8 cellular contexts compared by ENCODE assay signal in the genomic region with DNA sequence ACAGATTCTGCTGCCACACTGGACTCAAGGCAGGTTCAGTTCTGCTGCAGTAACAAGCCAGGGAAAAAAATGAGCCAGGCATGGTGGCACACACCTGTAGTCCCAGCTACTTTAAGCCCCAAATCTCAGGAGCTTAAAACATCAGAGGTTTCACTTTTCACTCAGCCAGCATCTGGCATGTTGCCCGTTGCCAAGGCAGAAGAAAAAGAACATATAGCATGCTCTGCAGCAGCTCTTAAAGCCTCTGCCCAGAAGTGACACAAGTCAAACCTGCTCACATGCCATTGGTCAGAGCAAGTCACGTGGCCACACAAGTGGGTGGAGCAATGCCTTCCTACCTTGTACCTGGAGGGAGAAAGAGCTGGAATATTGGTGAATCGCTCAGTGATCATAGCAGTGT. TPM values are rescaled to one million over a fixed set of nuclear protein-coding genes. Genes with fewer than 3 reads are reported as not detected.
A peak's percentile ranks its signal among the peaks of the same experiment; 100 is the strongest.
DNase-seq lines count a peak whose midpoint lies in the region; ATAC-seq lines count a peak whose summit lies in the region.

No MANE protein-coding gene starts in this region.

- H2BK120ac ChIP-seq in mesendoderm (ENCODE audit: low read depth, low read length) = no peak overlapping the region

- peak overlapping the region; percentile 63 for H3K4me3 Mint-ChIP-seq in activated CD4-positive, alpha-beta memory T cell treated with anti-CD3 and anti-CD28 coated beads for 36 hours
- H3K4me3 Mint-ChIP-seq in stimulated activated naive CD8-positive, alpha-beta T cell treated with anti-CD3 and anti-CD28 coated beads, Interleukin-15, Interleukin-2, amounts not matched to agents 100 ng/mL and 50 ng/mL, for 24 hours = peak overlapping the region; percentile 40

- H3K23ac ChIP-seq in mesendoderm (ENCODE audit: low read length) = no peak overlapping the region

- no peaks in the 10 kb centered on the region for H3K79me2 ChIP-seq in mesendoderm (ENCODE audit: control insufficient read depth, insufficient read depth, low read length)

- peaks cover 2% of the 10 kb centered on the region for H3K9me3 Mint-ChIP-seq in activated CD4-positive, alpha-beta memory T cell treated with anti-CD3 and anti-CD28 coated beads for 36 hours
- no peaks in the 10 kb centered on the region for H3K9me3 Mint-ChIP-seq in stimulated activated naive CD8-positive, alpha-beta T cell treated with anti-CD3 and anti-CD28 coated beads, Interleukin-15, Interleukin-2, amounts not matched to agents 100 ng/mL and 50 ng/mL, for 24 hours

- CTCF ChIA-PET in activated CD4-positive, alpha-beta memory T cell treated with anti-CD3 and anti-CD28 coated beads for 36 hours (lab: Charles Lee) = interaction anchor here (0.9 to 8.2 kb wide), 6 partner anchors 8 to 119 kb away, joined by 3 to 115 read pairs (median 7); partner anchors contain the start of gene ADGRE5

- DNase-seq in EH (ENCODE audit: low read depth) = peak; percentile 76
- peak; percentile 12 for DNase-seq in NCI-H446 treated with DMSO at 0.1 percent for 48 hours (lab: John Stamatoyannopoulos, UW)
- DNase-seq in activated CD4-positive, alpha-beta memory T cell treated with anti-CD3 and anti-CD28 coated beads for 36 hours = peak; percentile 96
- DNase-seq in mesendoderm = peak; percentile 91
- DNase-seq in mesenteric fat pad (ENCODE audit: low spot score) = no peak

- H3K79me1 ChIP-seq in mesendoderm (ENCODE audit: low read length) = no peaks in the 10 kb centered on the region

- intact Hi-C loops in activated CD4-positive, alpha-beta memory T cell treated with anti-CD3 and anti-CD28 coated beads for 36 hours (cut with micrococcal nuclease) = loop anchor here (5.0 to 10.0 kb wide), 3 partner anchors 229 to 529 kb away; partner anchors contain the start of genes ASF1B and RFX1

- peak overlapping the region; percentile 100 for H3K27ac Mint-ChIP-seq in activated CD4-positive, alpha-beta memory T cell treated with anti-CD3 and anti-CD28 coated beads for 36 hours
- peak overlapping the region; percentile 99 for H3K27ac Mint-ChIP-seq in stimulated activated naive CD8-positive, alpha-beta T cell treated with anti-CD3 and anti-CD28 coated beads, Interleukin-15, Interleukin-2, amounts not matched to agents 100 ng/mL and 50 ng/mL, for 24 hours

- H3K4ac ChIP-seq in mesendoderm (ENCODE audit: low read depth, low read length) = no peak overlapping the region

- no peaks in the 10 kb centered on the region for H3K27me3 ChIP-seq in duodenal mucosa (ENCODE audit: control insufficient read depth in 1 of 2, insufficient read depth in 2 of 2, low read length in 2 of 2)
- H3K27me3 ChIP-seq in mesendoderm (ENCODE audit: insufficient read depth, low read length, poor library complexity) = no peaks in the 10 kb centered on the region

- ATAC-seq in HG02798 (IDR thresholded peaks at IDR 0.05; ENCODE audit: poor library complexity, unreplicated experiment) = peak; percentile 54

- H3K36me3 ChIP-seq in duodenal mucosa (ENCODE audit: control insufficient read depth in 1 of 2, insufficient read depth in 2 of 2, low read length in 2 of 2) (no peaks in the 10 kb centered on the region), mesendoderm (ENCODE audit: control insufficient read depth, insufficient read depth, low read length) (no peaks in the 10 kb centered on the region)

- peak overlapping the region; percentile 23 to 56 for H3K4me3 ChIP-seq in duodenal mucosa (ENCODE audit: low read depth in 1 of 2, low read length in 2 of 2)
- no peak overlapping the region for H3K4me3 ChIP-seq in mesendoderm (ENCODE audit: low read length)

- H3K27ac ChIP-seq in duodenal mucosa (ENCODE audit: low read depth, low read length) (no peak overlapping the region), mesendoderm (ENCODE audit: low read depth, low read length) (no peak overlapping the region)

- no peak overlapping the region for H2BK5ac ChIP-seq in mesendoderm (ENCODE audit: low read length)

- H3K27me3 Mint-ChIP-seq in activated CD4-positive, alpha-beta memory T cell treated with anti-CD3 and anti-CD28 coated beads for 36 hours = no peaks in the 10 kb centered on the region
- H3K27me3 Mint-ChIP-seq in stimulated activated naive CD8-positive, alpha-beta T cell treated with anti-CD3 and anti-CD28 coated beads, Interleukin-15, Interleukin-2, amounts not matched to agents 100 ng/mL and 50 ng/mL, for 24 hours = no peaks in the 10 kb centered on the region

- H3K4me2 ChIP-seq in mesendoderm (ENCODE audit: low read length) = no peak overlapping the region

- peak overlapping the region; percentile 20 to 29 for H3K9ac ChIP-seq in duodenal mucosa (ENCODE audit: low read depth in 1 of 2, low read length in 2 of 2)
- no peak overlapping the region for H3K9ac ChIP-seq in mesendoderm (ENCODE audit: low read length)

- no peak overlapping the region for H4K5ac ChIP-seq in mesendoderm (ENCODE audit: low read length)

- POLR2A ChIA-PET in activated CD4-positive, alpha-beta memory T cell treated with anti-CD3 and anti-CD28 coated beads for 36 hours (lab: Charles Lee) = interaction anchor here (1.3 to 15.1 kb wide), 3 partner anchors 9 to 15 kb away, joined by 5 to 315 read pairs (median 5); partner anchors contain the start of gene ADGRE5

- H3K4me1 ChIP-seq in duodenal mucosa (ENCODE audit: control insufficient read depth in 1 of 2, insufficient read depth in 2 of 2, low read length in 2 of 2) (peaks cover 12 to 20% of the 10 kb centered on the region in 2 donors), mesendoderm (ENCODE audit: control insufficient read depth, low read depth, low read length) (peaks cover 1% of the 10 kb centered on the region)

- H2BK15ac ChIP-seq in mesendoderm (replicated peaks; ENCODE audit: low read depth) = no peak overlapping the region

- H4K8ac ChIP-seq in mesendoderm (ENCODE audit: low read depth, low read length) = no peak overlapping the region

- peaks cover 2% of the 10 kb centered on the region for H3K36me3 Mint-ChIP-seq in activated CD4-positive, alpha-beta memory T cell treated with anti-CD3 and anti-CD28 coated beads for 36 hours
- peaks cover 4% of the 10 kb centered on the region for H3K36me3 Mint-ChIP-seq in stimulated activated naive CD8-positive, alpha-beta T cell treated with anti-CD3 and anti-CD28 coated beads, Interleukin-15, Interleukin-2, amounts not matched to agents 100 ng/mL and 50 ng/mL, for 24 hours (ENCODE audit: low read depth)

- WGBS in mesendoderm (ENCODE audit: extremely low coverage, insufficient coverage, low lambda C conversion rate) = no CpG with 5 or more reads among the region's 3 CpGs

- no peak overlapping the region for H2AK5ac ChIP-seq in mesendoderm (ENCODE audit: low read length)

- no peak overlapping the region for H3K18ac ChIP-seq in mesendoderm (ENCODE audit: low read length)

- no peak overlapping the region for H3K56ac ChIP-seq in mesendoderm (ENCODE audit: low read length)

- peaks cover 67% of the 10 kb centered on the region for H3K4me1 Mint-ChIP-seq in activated CD4-positive, alpha-beta memory T cell treated with anti-CD3 and anti-CD28 coated beads for 36 hours (ENCODE audit: low read depth)
- peaks cover 88% of the 10 kb centered on the region for H3K4me1 Mint-ChIP-seq in stimulated activated naive CD8-positive, alpha-beta T cell treated with anti-CD3 and anti-CD28 coated beads, Interleukin-15, Interleukin-2, amounts not matched to agents 100 ng/mL and 50 ng/mL, for 24 hours (ENCODE audit: low read depth)

- no peaks in the 10 kb centered on the region for H3K9me3 ChIP-seq in duodenal mucosa (ENCODE audit: control insufficient read depth in 1 of 2, low read length in 2 of 2)

RNA-seq across cellular contexts. Expression of gene ADGRE5, which starts 14.7 kb away (rescaled TPM):
- 100 to 1,000 TPM; 202 to 206 TPM for total RNA-seq in activated CD4-positive, alpha-beta memory T cell treated with anti-CD3 and anti-CD28 coated beads for 36 hours
- polyA plus RNA-seq in mesendoderm (2013, experiment 1 of 2) = 1.4 TPM
- 1.7 TPM for polyA plus RNA-seq in mesendoderm (2013, experiment 2 of 2)
- total RNA-seq in mesenteric fat pad = 127 TPM

RNA-seq across cellular contexts. Expression of gene DDX39A, which starts 52.6 kb away (rescaled TPM):
- 100 to 1,000 TPM; 200 to 204 TPM for total RNA-seq in activated CD4-positive, alpha-beta memory T cell treated with anti-CD3 and anti-CD28 coated beads for 36 hours
- 147 TPM for polyA plus RNA-seq in mesendoderm (2013, experiment 1 of 2)
- polyA plus RNA-seq in mesendoderm (2013, experiment 2 of 2) = 152 TPM
- total RNA-seq in mesenteric fat pad = 53.0 TPM
